In genomic region chr3:129535075-129535474, GRCh38 we compare ENCODE assay signal across 1 cellular context.
TF ChIP-seq lines count a peak whose summit lies in the region.

No MANE protein-coding gene starts in this region.

TF ChIP-seq in H1, 55 proteins besides CTCF, POLR2A, EP300 and RAD21:
- no peak for TF ChIP-seq CREB1 (IDR thresholded peaks at IDR 0.05)
- no peak for TF ChIP-seq CHD7 (IDR thresholded peaks at IDR 0.05; ENCODE audit: insufficient replicate concordance, low read length)
- TF ChIP-seq CHD2 (IDR thresholded peaks at IDR 0.05; ENCODE audit: low read length): no peak
- TF ChIP-seq CEBPB (IDR thresholded peaks at IDR 0.05; ENCODE audit: low read depth, low read length): no peak
- no peak for TF ChIP-seq SUZ12 (IDR thresholded peaks at IDR 0.05; ENCODE audit: low read length)
- no peak for TF ChIP-seq POLR2AphosphoS5 (IDR thresholded peaks at IDR 0.05; ENCODE audit: low read depth, low read length)
- no peak for TF ChIP-seq GABPA (IDR thresholded peaks at IDR 0.05; ENCODE audit: borderline replicate concordance, insufficient read depth, low read length)
